In the genomic region with DNA sequence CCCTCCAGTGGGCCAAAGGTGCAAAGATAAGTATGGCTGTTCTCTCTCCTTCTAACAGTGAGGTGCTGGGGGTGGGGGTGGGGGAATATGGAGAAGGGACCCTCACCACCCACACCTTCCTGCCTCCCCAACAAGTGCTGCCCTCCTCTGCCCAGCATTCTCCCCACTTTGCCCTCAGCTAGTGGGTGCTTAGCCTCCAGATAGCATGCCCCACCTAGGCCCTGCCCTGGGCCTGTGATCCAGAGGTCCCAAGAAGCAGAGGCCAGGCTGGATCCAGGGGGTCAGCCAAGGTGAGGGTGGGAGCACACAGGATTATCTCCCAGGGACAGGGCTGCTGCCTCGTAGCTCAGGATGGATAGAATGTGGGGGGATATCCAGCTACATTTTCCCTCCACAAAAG, we compare ENCODE assay signal across 1 cellular context.
TF ChIP-seq lines count a peak whose summit lies in the region.

No MANE protein-coding gene starts in this region.

TF ChIP-seq in H1, 55 proteins besides CTCF, POLR2A, EP300 and RAD21:
- TF ChIP-seq, protein P1, sequence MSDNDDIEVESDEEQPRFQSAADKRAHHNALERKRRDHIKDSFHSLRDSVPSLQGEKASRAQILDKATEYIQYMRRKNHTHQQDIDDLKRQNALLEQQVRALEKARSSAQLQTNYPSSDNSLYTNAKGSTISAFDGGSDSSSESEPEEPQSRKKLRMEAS (IDR thresholded peaks at IDR 0.05): no peak
- no peak for TF ChIP-seq JUND (IDR thresholded peaks at IDR 0.05; ENCODE audit: low read length)
- TF ChIP-seq POLR2AphosphoS5 (IDR thresholded peaks at IDR 0.05; ENCODE audit: low read depth, low read length): no peak
- no peak for TF ChIP-seq HDAC2 (IDR thresholded peaks at IDR 0.05; ENCODE audit: borderline replicate concordance in 1 of 2, low read depth in 2 of 2, low read length in 2 of 2)
- TF ChIP-seq, protein P2, sequence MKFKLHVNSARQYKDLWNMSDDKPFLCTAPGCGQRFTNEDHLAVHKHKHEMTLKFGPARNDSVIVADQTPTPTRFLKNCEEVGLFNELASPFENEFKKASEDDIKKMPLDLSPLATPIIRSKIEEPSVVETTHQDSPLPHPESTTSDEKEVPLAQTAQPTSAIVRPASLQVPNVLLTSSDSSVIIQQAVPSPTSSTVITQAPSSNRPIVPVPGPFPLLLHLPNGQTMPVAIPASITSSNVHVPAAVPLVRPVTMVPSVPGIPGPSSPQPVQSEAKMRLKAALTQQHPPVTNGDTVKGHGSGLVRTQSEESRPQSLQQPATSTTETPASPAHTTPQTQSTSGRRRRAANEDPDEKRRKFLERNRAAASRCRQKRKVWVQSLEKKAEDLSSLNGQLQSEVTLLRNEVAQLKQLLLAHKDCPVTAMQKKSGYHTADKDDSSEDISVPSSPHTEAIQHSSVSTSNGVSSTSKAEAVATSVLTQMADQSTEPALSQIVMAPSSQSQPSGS (IDR thresholded peaks at IDR 0.05; ENCODE audit: low read length): no peak
- no peak for TF ChIP-seq SUZ12 (IDR thresholded peaks at IDR 0.05; ENCODE audit: low read length)
- TF ChIP-seq SIN3A (conservative IDR thresholded peaks at IDR 0.05 in 1 of 2, IDR thresholded peaks at IDR 0.05 in 1 of 2; ENCODE audit: low read depth in 1 of 2, low read length in 2 of 2): no peak
- no peak for TF ChIP-seq PHF8 (conservative IDR thresholded peaks at IDR 0.05; ENCODE audit: low read depth, low read length)
- TF ChIP-seq KDM4A (IDR thresholded peaks at IDR 0.05; ENCODE audit: low read depth, low read length, severe bottlenecking): no peak
TF ChIP-seq in H1: peak in this region for 0.
